In genomic region chr2:95345066-95345414, GRCh38 we compare ENCODE assay signal across 1 cellular context.
A peak's percentile ranks its signal among the peaks of the same experiment; 100 is the strongest.
TF ChIP-seq lines count a peak whose summit lies in the region.

No MANE protein-coding gene starts in this region.

TF ChIP-seq in HepG2, 621 proteins besides CTCF, POLR2A, EP300 and RAD21:
- no peak for TF ChIP-seq AHDC1 (CRISPR knock-in tag; IDR thresholded peaks at IDR 0.05; ENCODE audit: borderline replicate concordance)
- 0 out of 2 replicates have a peak, but pooled peaks have one; percentile 34 for TF ChIP-seq FOXO4 (CRISPR knock-in tag; conservative IDR thresholded peaks at IDR 0.05)
TF ChIP-seq in HepG2: peak in this region for 1.
